Comparison of ENCODE assay signal across 12 cellular contexts in the genomic region with DNA sequence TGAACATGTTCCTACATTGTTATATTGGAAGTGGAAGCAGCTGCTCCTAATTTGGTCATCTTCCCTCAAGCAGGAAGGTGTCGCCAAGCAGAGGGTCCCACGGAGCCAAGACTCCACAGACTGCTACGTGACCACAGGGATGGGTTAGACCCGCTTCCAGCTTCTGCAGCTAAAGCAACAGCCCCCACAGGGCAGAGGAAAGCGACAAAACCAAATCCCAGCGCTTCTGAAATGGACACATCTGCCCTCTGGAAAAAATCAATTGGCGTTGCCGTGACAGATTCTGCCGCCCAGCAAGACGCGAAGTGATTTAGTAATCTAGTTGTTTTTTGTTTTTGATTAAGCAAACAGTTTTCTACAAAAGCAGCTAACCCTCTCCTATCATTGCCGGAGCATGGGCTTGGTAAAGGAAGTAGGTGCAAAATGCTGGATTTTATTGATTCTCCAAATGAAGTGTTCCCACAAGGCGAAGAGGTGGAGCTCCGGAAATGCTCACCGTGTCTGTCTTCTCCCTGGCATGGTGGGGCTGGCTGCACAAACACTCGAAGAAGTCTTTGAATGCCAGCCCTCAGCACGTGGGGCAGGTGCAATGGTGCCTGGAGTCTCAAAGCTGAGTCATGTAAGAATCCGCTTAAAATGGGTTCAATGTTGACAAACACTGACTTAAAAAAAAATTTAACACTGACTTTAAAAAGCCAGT.
A peak's percentile ranks its signal among the peaks of the same experiment; 100 is the strongest.
DNase-seq lines count a peak whose midpoint lies in the region; TF ChIP-seq lines count a peak whose summit lies in the region.
"Had no signal": no experiment of that assay in that cellular context is flagged by ENCODE, and none has a peak within 500 bp of the region (broad histone marks: within the 10 kb centered on the region; RNA-seq: fewer than 3 reads in every experiment).

No MANE protein-coding gene starts in this region.

- H3K9ac ChIP-seq in mammary epithelial cell (ENCODE audit: insufficient read depth, low read length), result no peak overlapping the region

- no peaks in the 10 kb centered on the region for H3K36me3 ChIP-seq in breast epithelium
- H3K36me3 ChIP-seq in mammary epithelial cell (ENCODE audit: insufficient read depth, low read length), result no peaks in the 10 kb centered on the region
- no peaks in the 10 kb centered on the region for H3K36me3 ChIP-seq in uterus
- H3K36me3 ChIP-seq in testis (ENCODE audit: low read depth, missing control alignments), result no peaks in the 10 kb centered on the region
- H3K36me3 ChIP-seq: spleen had no signal

- CTCF ChIA-PET in mammary epithelial cell (lab: Charles Lee; ENCODE audit: low non-redundant PET), result no interaction called here

- peak in 1 of 2 donors; percentile 50 for DNase-seq in breast epithelium (ENCODE audit: low spot score in 2 of 2)
- no peak for DNase-seq in mammary epithelial cell
- DNase-seq in NCI-H748 treated with DMSO at 0.1 percent for 48 hours (lab: John Stamatoyannopoulos, UW), result peak; percentile 52
- peak; percentile 48 for DNase-seq in islet precursor cell
- DNase-seq in uterus, result no peak
- no peak for DNase-seq in inferior parietal cortex (ENCODE audit: extremely low spot score)
- DNase-seq in NCI-H2171 (lab: John Stamatoyannopoulos, UW), result no peak
- DNase-seq in testis, result no peak
- DNase-seq: activated naive CD4-positive, alpha-beta T cell treated with anti-CD3 and anti-CD28 coated beads, Interleukin-2, amount 50 U/mL, for 16 hours; hippocampal formation; spleen; T-cell had no signal

- no TSS peak for BruUV-seq in mammary epithelial cell (replicated peaks; lab: Mats Ljungman, UMichigan)

- H3K4me1 ChIP-seq in breast epithelium (peaks cover 0 to 5% of the 10 kb centered on the region in 2 donors), mammary epithelial cell (ENCODE audit: insufficient read depth, low read length) (no peaks in the 10 kb centered on the region), uterus (peaks cover 5 to 6% of the 10 kb centered on the region in 2 donors), testis (peaks cover 2% of the 10 kb centered on the region)
- H3K4me1 ChIP-seq: spleen had no signal

- peak overlapping the region in 2 of 3 donors; percentile 35 to 45 for H3K4me3 ChIP-seq in breast epithelium
- no peak overlapping the region for H3K4me3 ChIP-seq in mammary epithelial cell (replicated peaks in 1 of 3; ENCODE audit: insufficient read depth in 1 of 3, low read depth in 2 of 3, low read length in 3 of 3)
- H3K4me3 ChIP-seq in uterus, result no peak overlapping the region
- no peak overlapping the region for H3K4me3 ChIP-seq in testis
- H3K4me3 ChIP-seq: spleen had no signal

- H3K9me3 ChIP-seq in breast epithelium (no peaks in the 10 kb centered on the region), mammary epithelial cell (replicated peaks; ENCODE audit: insufficient read depth, low read length) (peaks cover 3% of the 10 kb centered on the region), uterus (no peaks in the 10 kb centered on the region), testis (no peaks in the 10 kb centered on the region)
- H3K9me3 ChIP-seq: spleen had no signal

- in situ Hi-C loops in mammary epithelial cell (cut with MboI; ENCODE audit: low sequenced_read_pairs in 2 of 2), result no loop called here

- no peak for TF ChIP-seq POLR2A in breast epithelium (IDR thresholded peaks at IDR 0.05)
- no peak for TF ChIP-seq POLR2A in uterus (IDR thresholded peaks at IDR 0.05)
- no peak for TF ChIP-seq POLR2A in testis (IDR thresholded peaks at IDR 0.05)

- dilution Hi-C loops in mammary epithelial cell (cut with HindIII; ENCODE audit: low sequenced_read_pairs), result no loop called here

- intact Hi-C loops in breast epithelium (cut with DNase I; ENCODE audit: low total_unique reads) (no loop called here), mammary epithelial cell (cut with micrococcal nuclease) (loop anchor here (10.0 kb wide), 1 partner anchor 726 kb away; no protein-coding TSS in a partner anchor), uterus (cut with DNase I; ENCODE audit: low total_unique reads) (loop anchor here (10.0 kb wide), 1 partner anchor 196 kb away; no protein-coding TSS in a partner anchor), testis (cut with DNase I; ENCODE audit: low total_unique reads) (no loop called here)

- 14% methylated on average over 17 of the region's 18 CpGs for WGBS in mammary epithelial cell (ENCODE audit: low coverage, missing lambda C conversion rate)
- 36 to 41% methylated on average over 18 of the region's 18 CpGs for WGBS in testis, 2 donors

- H3K27ac ChIP-seq in breast epithelium (peak overlapping the region in 1 of 2 donors; percentile 41), mammary epithelial cell (ENCODE audit: insufficient read depth, low read depth, low read length) (no peak overlapping the region), uterus (peak overlapping the region; percentile 80 to 86), testis (no peak overlapping the region)
- H3K27ac ChIP-seq: spleen had no signal

- no peaks in the 10 kb centered on the region for H3K79me2 ChIP-seq in mammary epithelial cell (ENCODE audit: insufficient read depth, low read length)

- no peak overlapping the region for H3K4me2 ChIP-seq in mammary epithelial cell (ENCODE audit: insufficient read depth, low read depth, low read length)

- no peaks in the 10 kb centered on the region for H3K27me3 ChIP-seq in breast epithelium
- no peaks in the 10 kb centered on the region for H3K27me3 ChIP-seq in mammary epithelial cell (ENCODE audit: insufficient read depth, low read length)
- H3K27me3 ChIP-seq in uterus, result no peaks in the 10 kb centered on the region
- no peaks in the 10 kb centered on the region for H3K27me3 ChIP-seq in testis

- no peaks in the 10 kb centered on the region for H4K20me1 ChIP-seq in mammary epithelial cell (ENCODE audit: insufficient read depth, low read length)

- no peak overlapping the region for H2AFZ ChIP-seq in mammary epithelial cell (ENCODE audit: low read depth, low read length)

- TF ChIP-seq CTCF in breast epithelium (IDR thresholded peaks at IDR 0.05) (no peak), mammary epithelial cell (conservative IDR thresholded peaks at IDR 0.05 in 1 of 2, IDR thresholded peaks at IDR 0.05 in 1 of 2; ENCODE audit: extremely low read depth in 1 of 2, insufficient read depth in 1 of 2, low read depth in 1 of 2, low read length in 2 of 2) (no peak), uterus (IDR thresholded peaks at IDR 0.05) (no peak), testis (IDR thresholded peaks at IDR 0.05) (no peak)

Comparison
In these comparisons a context has a peak if more than half of its experiments do, and no peak if none do; other contexts are left out.
1. H3K4me3 ChIP-seq: peak in breast epithelium (2 of 3); none in mammary epithelial cell (0 of 3), uterus (0 of 2) and testis (0 of 2).
2. intact Hi-C loops: an anchor here in mammary epithelial cell (10.0 kb wide) and uterus (10.0 kb wide); none called in breast epithelium and testis.
3. DNase-seq: peak in NCI-H748 treated with DMSO at 0.1 percent for 48 hours (single experiment) and islet precursor cell (single experiment); none in mammary epithelial cell (single experiment), uterus (0 of 2), inferior parietal cortex (single experiment), NCI-H2171 (single experiment) and testis (single experiment).
4. H3K27ac ChIP-seq: peak in uterus (2 of 2); none in mammary epithelial cell (single experiment) and testis (0 of 2).